1 cellular context compared by ENCODE assay signal in genomic region chr14:91230363-91231035, GRCh38.
TF ChIP-seq lines count a peak whose summit lies in the region.

No MANE protein-coding gene starts in this region.

TF ChIP-seq in K562, 482 proteins besides CTCF, POLR2A, EP300 and RAD21 (continued from another document):
- TF ChIP-seq ATF2 (CRISPR knock-in tag; IDR thresholded peaks at IDR 0.05) (no peak), MYBL2 (IDR thresholded peaks at IDR 0.05; ENCODE audit: low read depth) (no peak), MYBL2 (CRISPR knock-in tag; IDR thresholded peaks at IDR 0.05; ENCODE audit: borderline replicate concordance) (no peak), HCFC1 (IDR thresholded peaks at IDR 0.05; ENCODE audit: low read depth, low read length) (peak; percentile 73), ZNF592 (IDR thresholded peaks at IDR 0.05) (no peak), USF1 (CRISPR knock-in tag; IDR thresholded peaks at IDR 0.05) (peak; percentile 75), ZNF324 (CRISPR knock-in tag; IDR thresholded peaks at IDR 0.05) (no peak), POLR2AphosphoS5 (IDR thresholded peaks at IDR 0.05; ENCODE audit: control insufficient read depth, insufficient read depth, low read depth, low read length) (no peak), ZNF143 (CRISPR knock-in tag; IDR thresholded peaks at IDR 0.05) (peak; percentile 69)
